Comparison of ENCODE assay signal across 7 cellular contexts in the genomic region with DNA sequence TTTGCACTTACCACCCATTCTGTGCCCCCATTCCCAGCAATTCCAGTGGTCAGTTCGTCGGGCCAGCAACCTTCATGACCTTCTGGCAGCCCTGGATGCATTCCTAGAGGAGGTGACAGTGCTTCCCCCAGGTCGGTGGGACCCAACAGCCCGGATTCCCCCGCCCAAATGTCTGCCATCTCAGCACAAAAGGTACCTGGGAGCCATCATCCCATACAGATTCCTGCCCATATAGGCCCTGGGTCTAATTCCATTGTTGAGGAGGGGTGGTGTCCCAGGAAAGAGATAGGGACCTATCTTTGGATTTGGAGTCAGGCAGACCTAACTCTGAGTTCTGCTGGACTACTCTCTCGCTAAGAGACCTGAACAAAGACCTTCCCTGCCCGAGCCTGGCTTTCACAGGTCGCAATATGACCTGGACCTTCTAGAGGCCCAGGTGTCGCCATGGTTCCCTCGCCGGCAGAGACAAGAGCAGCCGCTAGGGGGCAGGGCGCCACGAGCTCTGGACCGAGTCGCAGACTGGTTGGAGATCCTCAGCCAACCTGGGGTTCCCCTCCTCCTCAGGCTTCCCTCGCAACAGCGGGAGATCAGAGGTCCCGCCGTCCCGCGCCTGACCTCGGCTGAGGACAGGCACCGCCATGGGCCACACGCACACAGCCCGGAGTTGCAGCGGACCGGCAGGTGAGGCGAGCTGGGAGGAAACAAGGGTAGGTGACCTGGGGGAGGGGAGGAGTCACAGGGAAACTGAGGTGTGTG. TPM values are rescaled to one million over a fixed set of nuclear protein-coding genes. Genes with fewer than 3 reads are reported as not detected.
DNase-seq lines count a peak whose midpoint lies in the region; ATAC-seq, FAIRE-seq and TF ChIP-seq lines count a peak whose summit lies in the region.

No MANE protein-coding gene starts in this region.

- peaks cover 12% of the 10 kb centered on the region for H3K4me1 Mint-ChIP-seq in HFFc6 (ENCODE audit: low read depth)

- FAIRE-seq in GM12891 (lab: Jason Lieb, UNC), result peak; percentile 98

- peak overlapping the region; percentile 72 for H3K4me3 Mint-ChIP-seq in HFFc6

- H3K9me3 Mint-ChIP-seq in HFFc6, result no peaks in the 10 kb centered on the region

- peak; percentile 90 for DNase-seq in GM12891 (ENCODE audit: insufficient read length, low spot score)
- DNase-seq in HFFc6, result peak; percentile 51
- DNase-seq in NCI-H1092 (lab: John Stamatoyannopoulos, UW), result peak; percentile 30
- peak; percentile 90 for DNase-seq in activated CD4-positive, CD25-positive, alpha-beta regulatory T cell treated with anti-CD3 and anti-CD28 coated beads, Interleukin-2, amount 50 U/mL, for 72 hours
- DNase-seq in cerebellar cortex (ENCODE audit: low spot score), result peak; percentile 76
- DNase-seq in left lobe of liver (ENCODE audit: low spot score), result peak; percentile 87
- DNase-seq in stimulated activated CD4-positive, alpha-beta T cell treated with anti-CD3 and anti-CD28 coated beads, Interleukin-4, amount 100 ng/mL, for 24 hours, result peak; percentile 86

- no peak overlapping the region for H3K27ac Mint-ChIP-seq in HFFc6

- peak; percentile 94 for ATAC-seq in left lobe of liver

- TF ChIP-seq POLR2A in GM12891 (IDR thresholded peaks at IDR 0.05; ENCODE audit: low read depth, low read length), result no peak

- no peaks in the 10 kb centered on the region for H3K36me3 Mint-ChIP-seq in HFFc6 (ENCODE audit: low read depth)

- peak; percentile 97 for TF ChIP-seq CTCF in HFFc6 (IDR thresholded peaks at IDR 0.05)

- peaks cover 2% of the 10 kb centered on the region for H3K27me3 Mint-ChIP-seq in HFFc6 (ENCODE audit: insufficient read depth)

TF ChIP-seq in GM12891, 5 proteins besides CTCF, POLR2A, EP300 and RAD21:
- no peak for TF ChIP-seq POLR2AphosphoS5 (IDR thresholded peaks at IDR 0.05; ENCODE audit: low read depth, low read length)
- no peak for TF ChIP-seq PAX5 (IDR thresholded peaks at IDR 0.05; ENCODE audit: insufficient read depth, low read length, severe bottlenecking)
- TF ChIP-seq POU2F2 (IDR thresholded peaks at IDR 0.05; ENCODE audit: low read depth, low read length), result no peak
- no peak for TF ChIP-seq TAF1 (IDR thresholded peaks at IDR 0.05; ENCODE audit: low read depth, low read length)
- no peak for TF ChIP-seq SPI1 (IDR thresholded peaks at IDR 0.05; ENCODE audit: low read depth, low read length)

RNA-seq across cellular contexts. Expression of a gene that starts 3.1 kb away (rescaled TPM):
- polyA plus RNA-seq in GM12891 (2012; ENCODE audit: low read depth, missing spikeins), result 0.03 TPM
- not detected for total RNA-seq in HFFc6 (2021; fragmentation: NEBNext Ultra II Directional; extraction: Animal tissue kit (Norgen Biotek cat#: 25700))
- 0.10 TPM for total RNA-seq in left lobe of liver

RNA-seq across cellular contexts. Expression of a gene that starts 16.6 kb away (rescaled TPM):
- 1.2 TPM for polyA plus RNA-seq in GM12891 (2012; ENCODE audit: low read depth, missing spikeins)
- total RNA-seq in HFFc6 (2021; fragmentation: NEBNext Ultra II Directional; extraction: Animal tissue kit (Norgen Biotek cat#: 25700)), result 10 to 100 TPM in 1 of 6 experiments, 1 to 10 TPM in 5; 5.6 to 10.2 (median 6.9) TPM
- 0.70 TPM for total RNA-seq in left lobe of liver

RNA-seq across cellular contexts. Expression of a gene that starts 38.6 kb away (rescaled TPM):
- 50.7 TPM for polyA plus RNA-seq in GM12891 (2012; ENCODE audit: low read depth, missing spikeins)
- 10 to 100 TPM; 35.4 to 49.7 (median 41.5) TPM for total RNA-seq in HFFc6 (2021; fragmentation: NEBNext Ultra II Directional; extraction: Animal tissue kit (Norgen Biotek cat#: 25700))
- total RNA-seq in left lobe of liver, result 60.6 TPM

Comparison
In these comparisons a context has a peak if more than half of its experiments do, and no peak if none do; other contexts are left out.
1. Peak in every context shown above with its lines: DNase-seq and ATAC-seq.
2. DNase-seq: peak in every context shown above with its lines; median percentile 90 in GM12891; 90 in activated CD4-positive, CD25-positive, alpha-beta regulatory T cell treated with anti-CD3 and anti-CD28 coated beads, Interleukin-2, amount 50 U/mL, for 72 hours; 87 in left lobe of liver; 86 in stimulated activated CD4-positive, alpha-beta T cell treated with anti-CD3 and anti-CD28 coated beads, Interleukin-4, amount 100 ng/mL, for 24 hours; 76 in cerebellar cortex; 51 in HFFc6; 30 in NCI-H1092.